ENCODE assay signal across 24 cellular contexts in the genomic region with DNA sequence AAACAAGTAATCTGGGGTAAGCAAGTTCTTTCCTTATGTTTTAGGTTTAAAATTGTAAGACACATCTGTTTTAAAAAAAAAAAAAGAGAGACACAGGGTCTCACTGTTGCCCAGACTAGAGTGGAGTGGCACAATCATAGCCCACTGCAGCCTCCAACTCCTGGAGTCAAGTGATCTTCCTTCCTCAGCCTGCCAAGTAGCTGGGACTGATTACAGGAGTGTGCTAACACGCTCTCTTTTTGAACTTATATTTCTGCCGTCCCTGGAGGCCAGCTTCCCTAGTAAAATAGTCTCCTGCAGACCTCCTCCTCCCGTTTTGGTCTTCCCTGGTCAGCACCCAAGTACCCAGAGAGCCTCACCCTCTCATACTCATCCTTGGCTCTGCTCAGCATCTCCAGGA. TPM values are rescaled to one million over a fixed set of nuclear protein-coding genes. Genes with fewer than 3 reads are reported as not detected.
DNase-seq lines count a peak whose midpoint lies in the region; ATAC-seq and TF ChIP-seq lines count a peak whose summit lies in the region.
"Had no signal": no experiment of that assay in that cellular context is flagged by ENCODE, and none has a peak within 500 bp of the region (broad histone marks: within the 10 kb centered on the region; RNA-seq: fewer than 3 reads in every experiment).

No MANE protein-coding gene starts in this region.

- in situ Hi-C loops in gastrocnemius medialis (cut with MboI; ENCODE audit: low sequenced_read_pairs in 4 of 4), result no loop called here

- H3K36me3 ChIP-seq in adipocyte (ENCODE audit: control insufficient read depth, insufficient read depth, low read length, severe bottlenecking) (peaks cover 55% of the 10 kb centered on the region), heart left ventricle (peaks cover 0 to 81% (median 63%) of the 10 kb centered on the region in 9 donors), gastrocnemius medialis (peaks cover 2 to 43% of the 10 kb centered on the region in 2 donors)

- no peak overlapping the region for H3K27ac ChIP-seq in right cardiac atrium (ENCODE audit: low read length)
- H3K27ac ChIP-seq in heart left ventricle, result peak overlapping the region in 1 of 12 donors; percentile 21
- H3K27ac ChIP-seq in gastrocnemius medialis, result peak overlapping the region; percentile 27 to 60 (median 50)
- H3K27ac ChIP-seq: Peyer's patch had no signal

- no peaks in the 10 kb centered on the region for H3K27me3 ChIP-seq in right cardiac atrium (ENCODE audit: control insufficient read depth, insufficient read depth)
- H3K27me3 ChIP-seq in adipocyte (replicated peaks; ENCODE audit: control insufficient read depth, insufficient read depth, low read length), result no peaks in the 10 kb centered on the region
- no peaks in the 10 kb centered on the region for H3K27me3 ChIP-seq in heart left ventricle
- no peaks in the 10 kb centered on the region for H3K27me3 ChIP-seq in gastrocnemius medialis
- H3K27me3 ChIP-seq: BE2C, Peyer's patch had no signal

- 54% methylated on average over 3 of the region's 3 CpGs for WGBS in right cardiac atrium
- 44 to 57% (median 55%) methylated on average over 3 of the region's 3 CpGs for WGBS in heart left ventricle, 4 donors

- H3K4me1 ChIP-seq in right cardiac atrium (ENCODE audit: control insufficient read depth, insufficient read depth, low read length), result no peaks in the 10 kb centered on the region
- peaks cover 20% of the 10 kb centered on the region for H3K4me1 ChIP-seq in adipocyte (ENCODE audit: control insufficient read depth, insufficient read depth, low read length)
- H3K4me1 ChIP-seq in heart left ventricle, result peaks cover 0 to 16% (median 0%) of the 10 kb centered on the region in 12 donors
- peaks cover 6 to 18% of the 10 kb centered on the region in 2 donors for H3K4me1 ChIP-seq in gastrocnemius medialis
- H3K4me1 ChIP-seq: BE2C, Peyer's patch had no signal

- TF ChIP-seq POLR2A in heart left ventricle (IDR thresholded peaks at IDR 0.05), result no peak
- TF ChIP-seq POLR2A in gastrocnemius medialis (IDR thresholded peaks at IDR 0.05), result no peak

- no peak overlapping the region for H3K4me3 ChIP-seq in right cardiac atrium (ENCODE audit: low read length)
- H3K4me3 ChIP-seq in adipocyte (ENCODE audit: low read length), result no peak overlapping the region
- no peak overlapping the region for H3K4me3 ChIP-seq in heart left ventricle
- no peak overlapping the region for H3K4me3 ChIP-seq in gastrocnemius medialis
- H3K4me3 ChIP-seq: GM12878, Peyer's patch had no signal

- peak; percentile 39 for ATAC-seq in Right ventricle myocardium inferior
- ATAC-seq in right cardiac atrium, result no peak
- peak in 3 of 4 donors; percentile 34 to 51 (median 43) for ATAC-seq in heart left ventricle
- peak; percentile 50 to 78 for ATAC-seq in gastrocnemius medialis
- ATAC-seq in GM19463 (IDR thresholded peaks at IDR 0.05; ENCODE audit: unreplicated experiment), result no peak
- ATAC-seq in HG02678 (IDR thresholded peaks at IDR 0.05; ENCODE audit: unreplicated experiment), result no peak
- ATAC-seq: GM12878 had no signal

- no peak overlapping the region for H3K9ac ChIP-seq in adipocyte (ENCODE audit: low read length)

- TF ChIP-seq CTCF in heart left ventricle (IDR thresholded peaks at IDR 0.05), result no peak
- TF ChIP-seq CTCF in gastrocnemius medialis (IDR thresholded peaks at IDR 0.05 in 4 of 5, conservative IDR thresholded peaks at IDR 0.05 in 1 of 5), result no peak

- DNase-seq in Right ventricle myocardium inferior (ENCODE audit: missing footprints) (no peak), right cardiac atrium (no peak), adipocyte (ENCODE audit: low read depth) (peak; percentile 12), heart left ventricle (no peak), gastrocnemius medialis (peak in 1 of 2 donors; percentile 34), NCI-H446 (lab: John Stamatoyannopoulos, UW) (no peak)
- DNase-seq: BE2C; Calu3; CD4-positive, alpha-beta T cell; DMS53; EL; HCEC 1CT; MM.1S; NCI-H1092 treated with DMSO at 0.1 percent for 48 hours; NCI-H146; NCI-H2081; NCI-H2171 treated with DMSO at 0.1 percent for 48 hours; NCI-H510A; NCI-H748 treated with DMSO at 0.1 percent for 48 hours; NK-92 treated with Interleukin-12 subunit alpha and Interleukin-12 subunit beta, amount 100 ng/mL, for 24 hours; Peyer's patch had no signal

- H3K9me3 ChIP-seq in right cardiac atrium (ENCODE audit: control insufficient read depth, low read length) (no peaks in the 10 kb centered on the region), adipocyte (ENCODE audit: control insufficient read depth, low read length) (no peaks in the 10 kb centered on the region), heart left ventricle (no peaks in the 10 kb centered on the region), gastrocnemius medialis (no peaks in the 10 kb centered on the region)
- H3K9me3 ChIP-seq: BE2C, Peyer's patch had no signal

- intact Hi-C loops in Right ventricle myocardium inferior (cut with DNase I) (no loop called here), right cardiac atrium (cut with DNase I) (no loop called here), heart left ventricle (cut with DNase I) (no loop called here), gastrocnemius medialis (cut with DNase I; ENCODE audit: low total_unique reads) (no loop called here)

RNA-seq across cellular contexts. Expression of a gene that starts 35.5 kb away (rescaled TPM):
- total RNA-seq in Right ventricle myocardium inferior (17.7 TPM), right cardiac atrium (10 to 100 TPM; 21.6 to 28.7 (median 22.1) TPM), heart left ventricle (10 to 100 TPM; 13.2 to 23.7 (median 16.9) TPM), gastrocnemius medialis (10 to 100 TPM; 10.9 to 18.4 (median 15.2) TPM)
- polyA plus RNA-seq in right cardiac atrium (6.0 TPM), heart left ventricle (10 to 100 TPM in 1 of 2 donors, 1 to 10 TPM in 1; 5.8 to 10.8 TPM)

RNA-seq across cellular contexts. Expression of a gene that starts 56.1 kb away (rescaled TPM):
- total RNA-seq in Right ventricle myocardium inferior, result 48.1 TPM
- 10 to 100 TPM; 40.3 to 61.8 (median 42.7) TPM for total RNA-seq in right cardiac atrium
- 37.7 TPM for polyA plus RNA-seq in right cardiac atrium
- 100 to 1,000 TPM in 1 of 9 donors, 10 to 100 TPM in 8; 20.6 to 111 (median 36.6) TPM for total RNA-seq in heart left ventricle
- 100 to 1,000 TPM in 1 of 2 donors, 10 to 100 TPM in 1; 23.8 to 111 TPM for polyA plus RNA-seq in heart left ventricle
- total RNA-seq in gastrocnemius medialis, result 10 to 100 TPM; 18.5 to 41.3 (median 23.8) TPM

Comparison
In these comparisons a context has a peak if more than half of its experiments do, and no peak if none do; other contexts are left out.
1. ATAC-seq: peak in Right ventricle myocardium inferior (single experiment), heart left ventricle (3 of 4) and gastrocnemius medialis (2 of 2); none in right cardiac atrium (0 of 2), GM19463 (single experiment) and HG02678 (single experiment).